8 cellular contexts compared by ENCODE assay signal in genomic region chrX:154477891-154478477, GRCh38. TPM values are rescaled to one million over a fixed set of nuclear protein-coding genes. Genes with fewer than 3 reads are reported as not detected.
DNase-seq lines count a peak whose midpoint lies in the region; ATAC-seq and TF ChIP-seq lines count a peak whose summit lies in the region.

No MANE protein-coding gene starts in this region.

- no peaks in the 10 kb centered on the region for H3K36me3 Mint-ChIP-seq in T-helper 17 cell (ENCODE audit: low read depth)

- H3K4me3 Mint-ChIP-seq in T-helper 17 cell, result peak overlapping the region; percentile 81

- H3K4me2 ChIP-seq in skeletal muscle satellite cell (ENCODE audit: low read length), result peak overlapping the region; percentile 74

- 59 to 88% methylated on average over 8 to 9 of the region's 24 CpGs for WGBS in gastroesophageal sphincter (ENCODE audit: low coverage in 1 of 2), 2 donors

- H3K4me1 ChIP-seq in gastroesophageal sphincter, result peaks cover 0 to 10% (median 3%) of the 10 kb centered on the region in 3 donors
- H3K4me1 ChIP-seq in skeletal muscle satellite cell (ENCODE audit: control insufficient read depth, insufficient read depth, low read length), result peaks cover 12% of the 10 kb centered on the region

- H3K27ac ChIP-seq in gastroesophageal sphincter, result peak overlapping the region; percentile 60 to 87 (median 84)

- H3K4me3 ChIP-seq in H7 (ENCODE audit: insufficient read depth, low read depth, low read length) (peak overlapping the region; percentile 53), gastroesophageal sphincter (peak overlapping the region; percentile 41 to 59), skeletal muscle satellite cell (ENCODE audit: low read length) (peak overlapping the region; percentile 72)

- H3K36me3 ChIP-seq in H7 (replicated peaks; ENCODE audit: control insufficient read depth, insufficient read depth, low read length) (no peaks in the 10 kb centered on the region), gastroesophageal sphincter (peaks cover 0 to 4% of the 10 kb centered on the region in 2 donors), skeletal muscle satellite cell (ENCODE audit: insufficient read depth, low read length) (peaks cover 12% of the 10 kb centered on the region)

- TF ChIP-seq EP300 in gastroesophageal sphincter (IDR thresholded peaks at IDR 0.05), result no peak

- H3K27me3 Mint-ChIP-seq in T-helper 17 cell, result no peaks in the 10 kb centered on the region

- H3K27ac Mint-ChIP-seq in T-helper 17 cell, result peak overlapping the region; percentile 19

- H3K9me3 ChIP-seq in T-helper 17 cell (ENCODE audit: control insufficient read depth, low read length, poor library complexity, severe bottlenecking) (no peaks in the 10 kb centered on the region), gastroesophageal sphincter (no peaks in the 10 kb centered on the region), skeletal muscle satellite cell (replicated peaks; ENCODE audit: low read length) (no peaks in the 10 kb centered on the region)

- DNase-seq in H7, result peak; percentile 58
- no peak for DNase-seq in T-helper 17 cell
- no peak for DNase-seq in NCI-H187 (lab: John Stamatoyannopoulos, UW)
- DNase-seq in retina, result no peak

- TF ChIP-seq POLR2A in gastroesophageal sphincter (IDR thresholded peaks at IDR 0.05), result no peak

- H3K4me1 Mint-ChIP-seq in T-helper 17 cell, result peaks cover 4% of the 10 kb centered on the region

- no peak for ATAC-seq in T-helper 17 cell
- no peak for ATAC-seq in gastroesophageal sphincter
- no peak for ATAC-seq in HG02938 (IDR thresholded peaks at IDR 0.05; ENCODE audit: unreplicated experiment)
- no peak for ATAC-seq in HG03460 (IDR thresholded peaks at IDR 0.05; ENCODE audit: unreplicated experiment)

- H3K27me3 ChIP-seq in H7 (ENCODE audit: control insufficient read depth, insufficient read depth, low read length) (no peaks in the 10 kb centered on the region), gastroesophageal sphincter (no peaks in the 10 kb centered on the region), skeletal muscle satellite cell (ENCODE audit: control insufficient read depth, insufficient read depth, low read length) (no peaks in the 10 kb centered on the region)

- peak overlapping the region; percentile 69 for H3K9ac ChIP-seq in skeletal muscle satellite cell (ENCODE audit: low read depth, low read length)

- no peak for TF ChIP-seq CTCF in gastroesophageal sphincter (IDR thresholded peaks at IDR 0.05)

RNA-seq across cellular contexts. Expression of gene LAGE3, which starts 1.1 kb away (rescaled TPM):
- total RNA-seq in H7 (2014; rRNA removed; shearing (Covaris generic)), result 47.9 and 84.9 TPM in 2 replicates
- total RNA-seq in T-helper 17 cell (1 to 10 TPM; 9.1 to 9.5 TPM), gastroesophageal sphincter (10 to 100 TPM; 16.3 to 21.3 (median 17.2) TPM)
- total RNA-seq in skeletal muscle satellite cell (2012; rRNA removed), result 21.8 and 24.0 TPM in 2 replicates

RNA-seq across cellular contexts. Expression of gene UBL4A, which starts 8.4 kb away (rescaled TPM):
- 64.8 and 84.0 TPM in 2 replicates for total RNA-seq in H7 (2014; rRNA removed; shearing (Covaris generic))
- total RNA-seq in T-helper 17 cell (10 to 100 TPM; 15.2 to 30.6 TPM), gastroesophageal sphincter (10 to 100 TPM; 35.9 to 80.2 (median 47.0) TPM)
- 33.2 and 34.0 TPM in 2 replicates for total RNA-seq in skeletal muscle satellite cell (2012; rRNA removed)

RNA-seq across cellular contexts. Expression of gene SLC10A3, which starts 12.4 kb away (rescaled TPM):
- total RNA-seq in H7 (2014; rRNA removed; shearing (Covaris generic)), result 17.0 and 18.4 TPM in 2 replicates
- total RNA-seq in T-helper 17 cell (10 to 100 TPM; 23.9 to 29.5 TPM), gastroesophageal sphincter (10 to 100 TPM; 21.7 to 40.0 (median 31.8) TPM)
- total RNA-seq in skeletal muscle satellite cell (2012; rRNA removed), result 29.7 and 35.4 TPM in 2 replicates

RNA-seq across cellular contexts. Expression of gene PLXNA3, which starts 19.9 kb away (rescaled TPM):
- total RNA-seq in H7 (2014; rRNA removed; shearing (Covaris generic)), result 2.3 and 4.5 TPM in 2 replicates
- total RNA-seq in T-helper 17 cell, result 10 to 100 TPM; 66.3 to 78.6 TPM
- total RNA-seq in gastroesophageal sphincter, result 10 to 100 TPM in 2 of 4 donors, 1 to 10 TPM in 2; 1.5 to 13.9 (median 8.2) TPM
- total RNA-seq in skeletal muscle satellite cell (2012; rRNA removed), result 10.4 and 17.3 TPM in 2 replicates

RNA-seq across cellular contexts. Expression of gene FAM50A, which starts 34.0 kb away (rescaled TPM):
- total RNA-seq in H7 (2014; rRNA removed; shearing (Covaris generic)), result 44.0 and 46.6 TPM in 2 replicates
- total RNA-seq in T-helper 17 cell, result 10 to 100 TPM; 58.1 to 58.6 TPM
- 10 to 100 TPM; 49.8 to 58.2 (median 53.4) TPM for total RNA-seq in gastroesophageal sphincter
- total RNA-seq in skeletal muscle satellite cell (2012; rRNA removed), result 36.5 and 52.0 TPM in 2 replicates
